In genomic region chr2:138182276-138182675, GRCh38 we compare ENCODE assay signal across 21 cellular contexts.
"Had no signal": no experiment of that assay in that cellular context is flagged by ENCODE, and none has a peak within 500 bp of the region (broad histone marks: within the 10 kb centered on the region; RNA-seq: fewer than 3 reads in every experiment).

No MANE protein-coding gene starts in this region.

- H3K27ac Mint-ChIP-seq: activated naive CD8-positive, alpha-beta T cell; dendritic cell treated with granulocyte-macrophage colony-stimulating factor and Interleukin-4, amounts not matched to agents 40 ng/mL and 50 ng/mL, for 4 days; natural killer cell treated with Interleukin-12 subunit alpha and Interleukin-12 subunit beta and Interleukin-15 and Interleukin-18, amount 100 ng/mL, for 72 hours; T-helper 2 cell treated with Interferon-gamma antibody and Interleukin-4, amounts not matched to agents 5 μg/mL and 100 μg/mL, for 36 hours had no signal

- H3K27ac ChIP-seq: gastrocnemius medialis, right lobe of liver, thoracic aorta had no signal

- H3K4me1 ChIP-seq: gastrocnemius medialis had no signal

- H3K36me3 ChIP-seq: gastrocnemius medialis, right lobe of liver, thoracic aorta had no signal

- H3K9me3 Mint-ChIP-seq: dendritic cell treated with granulocyte-macrophage colony-stimulating factor and Interleukin-4, amounts not matched to agents 40 ng/mL and 50 ng/mL, for 4 days; T-helper 2 cell treated with Interferon-gamma antibody and Interleukin-4, amounts not matched to agents 5 μg/mL and 100 μg/mL, for 36 hours had no signal

- H3K27me3 ChIP-seq: gastrocnemius medialis, right lobe of liver had no signal

- H3K4me1 Mint-ChIP-seq: central memory CD8-positive, alpha-beta T cell had no signal

- ATAC-seq: natural killer cell treated with Interleukin-12 subunit alpha and Interleukin-12 subunit beta and Interleukin-15 and Interleukin-18, amount 100 ng/mL, for 72 hours; right lobe of liver; stimulated activated naive CD8-positive, alpha-beta T cell treated with anti-CD3 and anti-CD28 coated beads, Interleukin-15, Interleukin-2, amounts not matched to agents 100 U/mL and 50 U/mL, for 24 hours had no signal

- H3K9me3 ChIP-seq: gastrocnemius medialis, right lobe of liver, thoracic aorta had no signal

- H3K4me3 Mint-ChIP-seq: activated naive CD8-positive, alpha-beta T cell; central memory CD8-positive, alpha-beta T cell; dendritic cell treated with granulocyte-macrophage colony-stimulating factor and Interleukin-4, amounts not matched to agents 40 ng/mL and 50 ng/mL, for 4 days; natural killer cell treated with Interleukin-12 subunit alpha and Interleukin-12 subunit beta and Interleukin-15 and Interleukin-18, amount 100 ng/mL, for 72 hours; T-helper 2 cell treated with Interferon-gamma antibody and Interleukin-4, amounts not matched to agents 5 μg/mL and 100 μg/mL, for 36 hours had no signal

- H3K27me3 Mint-ChIP-seq: central memory CD8-positive, alpha-beta T cell; dendritic cell treated with granulocyte-macrophage colony-stimulating factor and Interleukin-4, amounts not matched to agents 40 ng/mL and 50 ng/mL, for 4 days; natural killer cell treated with Interleukin-12 subunit alpha and Interleukin-12 subunit beta and Interleukin-15 and Interleukin-18, amount 100 ng/mL, for 72 hours had no signal

- DNase-seq: activated CD4-positive, alpha-beta T cell treated with anti-CD3 and anti-CD28 coated beads for 4 hours; activated CD4-positive, alpha-beta T cell treated with anti-CD3 and anti-CD28 coated beads, Interleukin-2, amount 50 U/mL, for 4 hours; activated CD8-positive, alpha-beta memory T cell treated with anti-CD3 and anti-CD28 coated beads for 24 hours; activated effector memory CD4-positive, alpha-beta T cell treated with Interleukin-2 at 50 U/mL for 16 hours; activated naive CD4-positive, alpha-beta T cell treated with Interleukin-2 at 50 U/mL for 16 hours; anterior cingulate cortex; effector CD4-positive, alpha-beta T cell; glutamatergic neuron; left cardiac atrium; right lobe of liver; stimulated activated CD4-positive, alpha-beta T cell treated with anti-CD3 and anti-CD28 coated beads, Interleukin-12 subunit alpha, Interleukin-12 subunit beta, amount 100 ng/mL, for 4 hours; stimulated activated CD4-positive, alpha-beta T cell treated with anti-CD3 and anti-CD28 coated beads, Interleukin-4, amount 100 ng/mL, for 1 hour; stimulated activated naive CD8-positive, alpha-beta T cell treated with anti-CD3 and anti-CD28 coated beads, Interleukin-15, Interleukin-2, amounts not matched to agents 100 U/mL and 50 U/mL, for 24 hours; trophoblast cell had no signal

- H3K4me3 ChIP-seq: gastrocnemius medialis, right lobe of liver, thoracic aorta had no signal

- H3K36me3 Mint-ChIP-seq: activated naive CD8-positive, alpha-beta T cell; natural killer cell treated with Interleukin-12 subunit alpha and Interleukin-12 subunit beta and Interleukin-15 and Interleukin-18, amount 100 ng/mL, for 72 hours had no signal
